ENCODE assay signal across 1 cellular context in genomic region chr17:21372256-21372954, GRCh38.
TF ChIP-seq lines count a peak whose summit lies in the region.

No MANE protein-coding gene starts in this region.

TF ChIP-seq in GM23338, 12 proteins besides CTCF, POLR2A, EP300 and RAD21 (continued from another document):
- TF ChIP-seq ZNF462 (CRISPR knock-in tag; IDR thresholded peaks at IDR 0.05), result no peak
TF ChIP-seq in GM23338: peak in this region for 0.
